29 cellular contexts compared by ENCODE assay signal in the genomic region with DNA sequence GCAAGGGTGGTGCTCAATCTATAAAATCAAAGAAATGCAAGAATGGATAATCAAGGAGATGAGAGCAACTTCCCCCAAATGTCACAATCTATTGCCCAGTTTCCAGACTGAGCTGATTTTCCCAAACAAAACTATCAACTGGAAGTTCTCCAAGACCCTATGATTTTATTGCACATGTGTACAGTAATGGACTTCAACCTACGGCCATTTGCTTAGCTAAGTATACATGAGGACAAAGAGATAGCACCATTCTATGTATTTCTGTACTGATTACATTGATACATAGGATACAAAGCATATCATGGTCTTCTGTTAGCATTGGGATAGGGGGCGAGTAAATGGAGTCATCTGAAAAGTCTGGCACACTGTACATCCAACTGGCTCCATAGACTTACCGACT.
"Had no signal": no experiment of that assay in that cellular context is flagged by ENCODE, and none has a peak within 500 bp of the region (broad histone marks: within the 10 kb centered on the region; RNA-seq: fewer than 3 reads in every experiment).

No MANE protein-coding gene starts in this region.

- H3K9me3 Mint-ChIP-seq: endodermal cell had no signal

- ATAC-seq: effector memory CD8-positive, alpha-beta T cell; esophagus mucosa; foreskin keratinocyte; gastrocnemius medialis; gastroesophageal sphincter; heart left ventricle; heart right ventricle had no signal

- H3K36me3 ChIP-seq: colonic mucosa, esophagus muscularis mucosa, esophagus squamous epithelium, gastrocnemius medialis, gastroesophageal sphincter, heart left ventricle, heart right ventricle had no signal

- H3K27me3 Mint-ChIP-seq: dendritic cell treated with granulocyte-macrophage colony-stimulating factor and Interleukin-4, amounts not matched to agents 40 ng/mL and 50 ng/mL, for 4 days; effector memory CD8-positive, alpha-beta T cell had no signal

- H3K27ac Mint-ChIP-seq: dendritic cell treated with granulocyte-macrophage colony-stimulating factor and Interleukin-4, amounts not matched to agents 40 ng/mL and 50 ng/mL, for 4 days; effector memory CD8-positive, alpha-beta T cell; endodermal cell had no signal

- H3K9me3 ChIP-seq: colonic mucosa, esophagus muscularis mucosa, gastrocnemius medialis, gastroesophageal sphincter had no signal

- H3K4me3 ChIP-seq: colonic mucosa, coronary artery, dorsolateral prefrontal cortex, esophagus muscularis mucosa, esophagus squamous epithelium, gastrocnemius medialis, gastroesophageal sphincter, heart left ventricle, heart right ventricle had no signal

- DNase-seq: colonic mucosa; cortex of kidney; dermis blood vessel endothelial cell; dorsolateral prefrontal cortex; effector CD4-positive, alpha-beta T cell; effector CD8-positive, alpha-beta T cell; effector memory CD4-positive, alpha-beta T cell; effector memory CD8-positive, alpha-beta T cell; endodermal cell; erythroblast; esophagus squamous epithelium; foreskin fibroblast; foreskin keratinocyte; foreskin melanocyte; gastrocnemius medialis; glutamatergic neuron; head of caudate nucleus; heart left ventricle; heart right ventricle had no signal

- H3K4me1 Mint-ChIP-seq: endodermal cell had no signal

- H3K27me3 ChIP-seq: colonic mucosa, dorsolateral prefrontal cortex, esophagus muscularis mucosa, esophagus squamous epithelium, foreskin keratinocyte, gastrocnemius medialis, gastroesophageal sphincter, heart left ventricle, heart right ventricle had no signal

- FAIRE-seq: colon, endometrium, endothelial cell of umbilical vein, frontal cortex had no signal

- H3K4me1 ChIP-seq: colonic mucosa, esophagus muscularis mucosa, esophagus squamous epithelium, foreskin keratinocyte, gastrocnemius medialis, gastroesophageal sphincter, heart left ventricle, heart right ventricle had no signal

- H3K4me3 Mint-ChIP-seq: dendritic cell treated with granulocyte-macrophage colony-stimulating factor and Interleukin-4, amounts not matched to agents 40 ng/mL and 50 ng/mL, for 4 days; effector memory CD8-positive, alpha-beta T cell; endodermal cell had no signal

- H3K27ac ChIP-seq: colonic mucosa, coronary artery, dorsolateral prefrontal cortex, epithelial cell of prostate, esophagus muscularis mucosa, esophagus squamous epithelium, foreskin keratinocyte, gastrocnemius medialis, gastroesophageal sphincter, heart left ventricle, heart right ventricle had no signal
